8 cellular contexts compared by ENCODE assay signal in genomic region chr17:3796110-3796821, GRCh38. TPM values are rescaled to one million over a fixed set of nuclear protein-coding genes. Genes with fewer than 3 reads are reported as not detected.
DNase-seq lines count a peak whose midpoint lies in the region; ATAC-seq, FAIRE-seq and TF ChIP-seq lines count a peak whose summit lies in the region.

No MANE protein-coding gene starts in this region.

- no peak overlapping the region for H3K4me3 ChIP-seq in kidney (ENCODE audit: low read length in 2 of 2)

- DNase-seq in activated T-cell treated with anti-CD3 and anti-CD28 coated beads for 1 hour (ENCODE audit: low read depth) (peak; percentile 54), sciatic nerve (ENCODE audit: low spot score) (no peak), NCI-H2227 (lab: John Stamatoyannopoulos, UW; ENCODE audit: unreplicated experiment) (no peak), NOMO-1 (lab: John Stamatoyannopoulos, UW; ENCODE audit: unreplicated experiment in 2 of 2) (no peak), NCI-H524 (lab: John Stamatoyannopoulos, UW) (no peak), kidney (no peak)

- intact Hi-C loops in sciatic nerve (cut with DNase I) (no loop called here), kidney (cut with DNase I) (no loop called here)

- no peak for FAIRE-seq in kidney (lab: Jason Lieb, UNC)

- no peak for TF ChIP-seq CTCF in kidney (IDR thresholded peaks at IDR 0.05; ENCODE audit: borderline replicate concordance, extremely low read depth, insufficient read depth)

- H3K9me3 ChIP-seq in kidney (ENCODE audit: control insufficient read depth in 1 of 2, low read length in 2 of 2) = no peaks in the 10 kb centered on the region

- H3K4me1 ChIP-seq in kidney (ENCODE audit: control insufficient read depth in 1 of 2, insufficient read depth in 1 of 2, low read depth in 1 of 2, low read length in 2 of 2) = peaks cover 0 to 8% of the 10 kb centered on the region in 2 donors

- H3K36me3 ChIP-seq in kidney (ENCODE audit: control insufficient read depth in 1 of 2, insufficient read depth in 2 of 2, low read length in 2 of 2) = no peaks in the 10 kb centered on the region

- no peak overlapping the region for H3K27ac ChIP-seq in kidney (ENCODE audit: low read depth in 2 of 2, low read length in 2 of 2)

- H3K9ac ChIP-seq in kidney (ENCODE audit: low read length in 2 of 2) = no peak overlapping the region

- ATAC-seq in GM19035 (IDR thresholded peaks at IDR 0.05; ENCODE audit: unreplicated experiment) (peak; percentile 78), HG03159 (IDR thresholded peaks at IDR 0.05; ENCODE audit: unreplicated experiment) (peak; percentile 77), sciatic nerve (peak; percentile 13)

RNA-seq across cellular contexts. Expression of gene ITGAE, which starts 4.7 kb away (rescaled TPM):
- total RNA-seq in sciatic nerve = 19.3 TPM
- total RNA-seq in kidney = 16.5 TPM
- 46.3 TPM for polyA plus RNA-seq in kidney (ENCODE audit: insufficient read depth, low read depth, low replicate concordance)

RNA-seq across cellular contexts. Expression of gene NCBP3, which starts 49.8 kb away (rescaled TPM):
- total RNA-seq in sciatic nerve (42.3 TPM), kidney (41.5 TPM)
- 14.5 TPM for polyA plus RNA-seq in kidney (ENCODE audit: insufficient read depth, low read depth, low replicate concordance)

Comparison
In these comparisons a context has a peak if more than half of its experiments do, and no peak if none do; other contexts are left out.
1. ATAC-seq: peak in every context shown above with its lines; median percentile 78 in GM19035; 77 in HG03159; 13 in sciatic nerve.